ENCODE assay signal across 8 cellular contexts in genomic region chr2:240851078-240851861, GRCh38. TPM values are rescaled to one million over a fixed set of nuclear protein-coding genes. Genes with fewer than 3 reads are reported as not detected.
DNase-seq lines count a peak whose midpoint lies in the region; ATAC-seq and TF ChIP-seq lines count a peak whose summit lies in the region.

No MANE protein-coding gene starts in this region.

- H3K27ac Mint-ChIP-seq in activated T-helper 17 cell treated with anti-CD3 and anti-CD28 coated beads, Interleukin-2, amount 50 U/mL, for 72 hours: no peak overlapping the region

- H3K27me3 Mint-ChIP-seq in activated T-helper 17 cell treated with anti-CD3 and anti-CD28 coated beads, Interleukin-2, amount 50 U/mL, for 72 hours: no peaks in the 10 kb centered on the region

- H3K9me3 ChIP-seq in RWPE2 (ENCODE audit: severe bottlenecking): no peaks in the 10 kb centered on the region
- H3K9me3 ChIP-seq in neutrophil: no peaks in the 10 kb centered on the region

- ATAC-seq in RWPE2 (ENCODE audit: low read depth) (peak; percentile 91), GM18870 (IDR thresholded peaks at IDR 0.05; ENCODE audit: unreplicated experiment) (no peak)
- ATAC-seq in activated T-helper 17 cell treated with anti-CD3 and anti-CD28 coated beads, Interleukin-2, amount 50 U/mL, for 72 hours (replicated peaks): peak; percentile 94

- H3K4me1 Mint-ChIP-seq in activated T-helper 17 cell treated with anti-CD3 and anti-CD28 coated beads, Interleukin-2, amount 50 U/mL, for 72 hours: no peaks in the 10 kb centered on the region

- peaks cover 4% of the 10 kb centered on the region for H3K9me3 Mint-ChIP-seq in activated T-helper 17 cell treated with anti-CD3 and anti-CD28 coated beads, Interleukin-2, amount 50 U/mL, for 72 hours

- H3K4me3 ChIP-seq in RWPE2 (ENCODE audit: severe bottlenecking): no peak overlapping the region
- no peak overlapping the region for H3K4me3 ChIP-seq in fibroblast of villous mesenchyme (ENCODE audit: low read depth, low read length)
- no peak overlapping the region for H3K4me3 ChIP-seq in neutrophil (ENCODE audit: low read depth in 1 of 2, low read length in 1 of 2)

- H3K27ac ChIP-seq in RWPE2 (ENCODE audit: poor library complexity, severe bottlenecking): no peak overlapping the region
- no peak overlapping the region for H3K27ac ChIP-seq in neutrophil

- no peak overlapping the region for H3K4me3 Mint-ChIP-seq in activated T-helper 17 cell treated with anti-CD3 and anti-CD28 coated beads, Interleukin-2, amount 50 U/mL, for 72 hours

- DNase-seq in GM10266 (ENCODE audit: extremely low spot score) (peak; percentile 89), LoVo (ENCODE audit: low spot score) (peak; percentile 73), RWPE2 (ENCODE audit: low spot score) (peak; percentile 60), fibroblast of villous mesenchyme (ENCODE audit: low read depth) (peak; percentile 74), stromal cell of bone marrow (ENCODE audit: low read depth) (peak; percentile 47)

- H3K36me3 Mint-ChIP-seq in activated T-helper 17 cell treated with anti-CD3 and anti-CD28 coated beads, Interleukin-2, amount 50 U/mL, for 72 hours (ENCODE audit: low read depth): no peaks in the 10 kb centered on the region

- H3K27me3 ChIP-seq in RWPE2 (ENCODE audit: insufficient read depth, poor library complexity, severe bottlenecking) (no peaks in the 10 kb centered on the region), neutrophil (no peaks in the 10 kb centered on the region)

- TF ChIP-seq CTCF in GM10266 (IDR thresholded peaks at IDR 0.05; ENCODE audit: control insufficient read depth, insufficient read depth, low read depth, missing control alignments) (peak; percentile 98), RWPE2 (IDR thresholded peaks at IDR 0.05; ENCODE audit: poor library complexity, severe bottlenecking) (peak; percentile 87), fibroblast of villous mesenchyme (IDR thresholded peaks at IDR 0.05; ENCODE audit: insufficient read depth, low read depth, low read length) (peak; percentile 97), neutrophil (IDR thresholded peaks at IDR 0.05) (peak; percentile 47)

- no peaks in the 10 kb centered on the region for H3K4me1 ChIP-seq in RWPE2 (ENCODE audit: insufficient read depth, poor library complexity, severe bottlenecking)
- H3K4me1 ChIP-seq in neutrophil (ENCODE audit: control insufficient read depth in 1 of 2, insufficient read depth in 1 of 2, low read depth in 1 of 2, low read length in 1 of 2): no peaks in the 10 kb centered on the region

- no peaks in the 10 kb centered on the region for H3K36me3 ChIP-seq in RWPE2 (ENCODE audit: low read depth)
- no peaks in the 10 kb centered on the region for H3K36me3 ChIP-seq in neutrophil

RNA-seq across cellular contexts. Expression of gene AGXT, which starts 17.4 kb away (rescaled TPM):
- not detected for total RNA-seq in activated T-helper 17 cell treated with anti-CD3 and anti-CD28 coated beads, Interleukin-2, amount 50 U/mL, for 72 hours
- not detected in 2 replicates for total RNA-seq in fibroblast of villous mesenchyme

RNA-seq across cellular contexts. Expression of gene KIF1A, which starts 31.3 kb away (rescaled TPM):
- 1 to 10 TPM in 1 of 2 donors, under 1 TPM in 1; 0.37 to 1.1 TPM for total RNA-seq in activated T-helper 17 cell treated with anti-CD3 and anti-CD28 coated beads, Interleukin-2, amount 50 U/mL, for 72 hours
- not detected in 2 replicates for total RNA-seq in fibroblast of villous mesenchyme

RNA-seq across cellular contexts. Expression of gene MAB21L4, which starts 44.7 kb away (rescaled TPM):
- total RNA-seq in activated T-helper 17 cell treated with anti-CD3 and anti-CD28 coated beads, Interleukin-2, amount 50 U/mL, for 72 hours: not detected
- not detected in 2 replicates for total RNA-seq in fibroblast of villous mesenchyme

RNA-seq across cellular contexts. Expression of gene CROCC2, which starts 54.9 kb away (rescaled TPM):
- total RNA-seq in activated T-helper 17 cell treated with anti-CD3 and anti-CD28 coated beads, Interleukin-2, amount 50 U/mL, for 72 hours: not detected
- not detected in 2 replicates for total RNA-seq in fibroblast of villous mesenchyme

Comparison
In these comparisons a context has a peak if more than half of its experiments do, and no peak if none do; other contexts are left out.
1. CTCF ChIP-seq: peak in every context shown above with its lines; median percentile 98 in GM10266; 97 in fibroblast of villous mesenchyme; 87 in RWPE2; 47 in neutrophil.